In the genomic region with DNA sequence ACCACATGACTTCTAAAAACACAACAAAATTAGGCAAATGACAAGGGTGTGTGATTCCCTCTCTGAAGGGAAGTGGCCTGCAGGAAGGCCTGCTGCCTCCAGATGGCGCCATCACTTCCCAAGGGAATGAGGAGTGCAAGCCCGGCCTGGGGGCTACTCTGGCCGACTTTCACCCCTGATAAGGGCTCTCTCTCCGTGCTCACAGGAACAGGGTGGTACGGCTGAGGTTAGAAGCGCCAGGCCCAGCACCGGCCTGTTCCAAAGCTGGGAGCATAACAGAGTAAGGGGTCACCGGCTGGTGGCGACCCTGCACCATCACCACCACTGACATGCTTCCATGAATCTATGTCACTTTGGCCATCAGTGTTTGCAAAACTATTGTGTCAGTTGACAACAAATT, we compare ENCODE assay signal across 9 cellular contexts. TPM values are rescaled to one million over a fixed set of nuclear protein-coding genes. Genes with fewer than 3 reads are reported as not detected.
DNase-seq lines count a peak whose midpoint lies in the region; ATAC-seq and TF ChIP-seq lines count a peak whose summit lies in the region.
"Had no signal": no experiment of that assay in that cellular context is flagged by ENCODE, and none has a peak within 500 bp of the region (broad histone marks: within the 10 kb centered on the region; RNA-seq: fewer than 3 reads in every experiment).

No MANE protein-coding gene starts in this region.

- H3K4me3 Mint-ChIP-seq in endodermal cell = no peak overlapping the region
- H3K4me3 Mint-ChIP-seq: dendritic cell treated with granulocyte-macrophage colony-stimulating factor and Interleukin-4, amounts not matched to agents 40 ng/mL and 50 ng/mL, for 4 days had no signal

- H3K4me3 ChIP-seq in OCI-LY1 (ENCODE audit: low read depth, low read length, poor library complexity, severe bottlenecking) (no peak overlapping the region), endodermal cell (ENCODE audit: low read length) (no peak overlapping the region), mucosa of descending colon (no peak overlapping the region)

- peak; percentile 35 for ATAC-seq in mucosa of descending colon
- ATAC-seq in GM19452 (IDR thresholded peaks at IDR 0.05; ENCODE audit: unreplicated experiment) = no peak
- ATAC-seq in GM21526 (IDR thresholded peaks at IDR 0.05; ENCODE audit: low FRiP score, unreplicated experiment) = no peak

- H3K36me3 ChIP-seq in OCI-LY1 (ENCODE audit: insufficient read depth, low read length) (no peaks in the 10 kb centered on the region), endodermal cell (ENCODE audit: control insufficient read depth, insufficient read depth, low read length) (no peaks in the 10 kb centered on the region), mucosa of descending colon (ENCODE audit: low read depth) (no peaks in the 10 kb centered on the region)

- H3K4me2 ChIP-seq in OCI-LY1 (ENCODE audit: low read length) = no peak overlapping the region

- no peaks in the 10 kb centered on the region for H3K4me1 ChIP-seq in OCI-LY1 (ENCODE audit: insufficient read depth, low read length, severe bottlenecking)
- H3K4me1 ChIP-seq in endodermal cell (ENCODE audit: control insufficient read depth, insufficient read depth, low read length) = no peaks in the 10 kb centered on the region
- no peaks in the 10 kb centered on the region for H3K4me1 ChIP-seq in mucosa of descending colon (ENCODE audit: low read depth)

- H3K9me3 ChIP-seq in OCI-LY1 (ENCODE audit: low read length) (no peaks in the 10 kb centered on the region), endodermal cell (ENCODE audit: control insufficient read depth, low read length) (no peaks in the 10 kb centered on the region), mucosa of descending colon (no peaks in the 10 kb centered on the region)

- H2AFZ ChIP-seq in OCI-LY1 (ENCODE audit: low read length) = no peak overlapping the region

- H3K9ac ChIP-seq in OCI-LY1 (ENCODE audit: low read length) = no peak overlapping the region
- no peak overlapping the region for H3K9ac ChIP-seq in endodermal cell (ENCODE audit: extremely low read depth, low read length, poor library complexity, severe bottlenecking)

- H3K36me3 Mint-ChIP-seq in endodermal cell (ENCODE audit: low read depth) = no peaks in the 10 kb centered on the region

- H3K9me3 Mint-ChIP-seq in endodermal cell = no peaks in the 10 kb centered on the region
- H3K9me3 Mint-ChIP-seq: dendritic cell treated with granulocyte-macrophage colony-stimulating factor and Interleukin-4, amounts not matched to agents 40 ng/mL and 50 ng/mL, for 4 days had no signal

- no peaks in the 10 kb centered on the region for H4K20me1 ChIP-seq in OCI-LY1 (ENCODE audit: insufficient read depth, low read length)

- no peak overlapping the region for H3K27ac ChIP-seq in OCI-LY1 (ENCODE audit: low read depth, low read length, poor library complexity, severe bottlenecking)
- H3K27ac ChIP-seq in endodermal cell (ENCODE audit: low read depth, low read length) = no peak overlapping the region

- H3F3A ChIP-seq in OCI-LY1 (ENCODE audit: insufficient read depth, low read length) = no peaks in the 10 kb centered on the region

- peaks cover 18% of the 10 kb centered on the region for H3K27me3 Mint-ChIP-seq in endodermal cell (ENCODE audit: insufficient read depth)
- H3K27me3 Mint-ChIP-seq: dendritic cell treated with granulocyte-macrophage colony-stimulating factor and Interleukin-4, amounts not matched to agents 40 ng/mL and 50 ng/mL, for 4 days had no signal

- peak; percentile 83 for TF ChIP-seq CTCF in OCI-LY1 (IDR thresholded peaks at IDR 0.05; ENCODE audit: low read length)
- peak; percentile 99 for TF ChIP-seq CTCF in endodermal cell (conservative IDR thresholded peaks at IDR 0.05)
- peak; percentile 62 for TF ChIP-seq CTCF in mucosa of descending colon (IDR thresholded peaks at IDR 0.05)

- peaks cover 7% of the 10 kb centered on the region for H3K4me1 Mint-ChIP-seq in endodermal cell

- no peaks in the 10 kb centered on the region for H3K27me3 ChIP-seq in OCI-LY1 (ENCODE audit: insufficient read depth, low read length)
- H3K27me3 ChIP-seq in endodermal cell (ENCODE audit: control insufficient read depth, insufficient read depth, low read length, poor library complexity, severe bottlenecking) = no peaks in the 10 kb centered on the region

- H3K9me2 ChIP-seq in OCI-LY1 (ENCODE audit: low read depth, low read length) = no peaks in the 10 kb centered on the region

- DNase-seq in 8988T (peak; percentile 77), EL (peak; percentile 38), endodermal cell (peak; percentile 93), mucosa of descending colon (peak in 2 of 3 donors; percentile 53 to 67), SHP77 (lab: John Stamatoyannopoulos, UW) (no peak)

- no peak overlapping the region for H3K27ac Mint-ChIP-seq in endodermal cell
- H3K27ac Mint-ChIP-seq: dendritic cell treated with granulocyte-macrophage colony-stimulating factor and Interleukin-4, amounts not matched to agents 40 ng/mL and 50 ng/mL, for 4 days had no signal

- no peaks in the 10 kb centered on the region for H3K79me2 ChIP-seq in OCI-LY1 (ENCODE audit: insufficient read depth, low read length)

- 49 to 62% methylated on average over 7 to 9 of the region's 9 CpGs for WGBS in endodermal cell (ENCODE audit: insufficient coverage in 1 of 2, insufficient read length in 1 of 2), 2 experiments

- intact Hi-C loops in mucosa of descending colon (cut with DNase I, micrococcal nuclease) = no loop called here

RNA-seq across cellular contexts. Expression of a gene that starts 13.1 kb away (rescaled TPM):
- total RNA-seq in endodermal cell (not detected), mucosa of descending colon (not detected)
- polyA plus RNA-seq in endodermal cell (2013, experiment 1 of 2) = not detected
- polyA plus RNA-seq in endodermal cell (2013, experiment 2 of 2) = not detected

RNA-seq across cellular contexts. Expression of a gene that starts 22.8 kb away (rescaled TPM):
- total RNA-seq in endodermal cell (1 to 10 TPM in 1 of 2 donors, under 1 TPM in 1; 0.53 to 1.2 TPM), mucosa of descending colon (1 to 10 TPM in 2 of 3 donors, under 1 TPM in 1; 0.47 to 1.6 (median 1.4) TPM)
- 1.1 TPM for polyA plus RNA-seq in endodermal cell (2013, experiment 1 of 2)
- polyA plus RNA-seq in endodermal cell (2013, experiment 2 of 2) = 0.95 TPM

RNA-seq across cellular contexts. Expression of a gene that starts 39.0 kb away (rescaled TPM):
- total RNA-seq in endodermal cell (not detected), mucosa of descending colon (not detected)
- polyA plus RNA-seq in endodermal cell (2013, experiment 1 of 2) = not detected
- not detected for polyA plus RNA-seq in endodermal cell (2013, experiment 2 of 2)

Comparison
In these comparisons a context has a peak if more than half of its experiments do, and no peak if none do; other contexts are left out.
1. DNase-seq: peak in 8988T (single experiment), EL (single experiment), endodermal cell (single experiment) and mucosa of descending colon (2 of 3); none in SHP77 (0 of 2).
2. Peak in every context shown above with its lines, with median percentiles within 50 percentile points of each other: CTCF ChIP-seq.